Comparison of ENCODE assay signal across 19 cellular contexts in the genomic region with DNA sequence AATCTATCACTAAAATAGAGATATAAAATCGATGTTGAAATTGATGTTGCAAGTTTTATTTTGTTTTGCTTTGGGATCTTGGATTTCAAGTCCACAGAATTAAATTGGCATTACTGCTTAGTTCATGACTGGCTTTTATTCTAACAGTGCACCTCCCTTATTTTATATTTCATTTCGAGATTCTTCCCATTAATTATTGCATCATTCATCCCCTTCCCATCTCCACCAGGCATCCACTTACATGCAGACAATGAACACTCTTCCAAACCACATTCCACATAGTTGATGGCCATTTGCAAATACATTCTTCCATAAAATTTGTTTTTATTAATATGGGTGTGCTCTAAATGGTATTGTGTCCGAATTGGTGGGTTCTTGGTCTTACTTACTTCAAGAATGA. TPM values are rescaled to one million over a fixed set of nuclear protein-coding genes. Genes with fewer than 3 reads are reported as not detected.
DNase-seq lines count a peak whose midpoint lies in the region; ATAC-seq, FAIRE-seq and TF ChIP-seq lines count a peak whose summit lies in the region.
"Had no signal": no experiment of that assay in that cellular context is flagged by ENCODE, and none has a peak within 500 bp of the region (broad histone marks: within the 10 kb centered on the region; RNA-seq: fewer than 3 reads in every experiment).

No MANE protein-coding gene starts in this region.

- in situ Hi-C loops in HepG2 (cut with HindIII; ENCODE audit: extremely low pct_ligation_motif_present, low pct_unique_long_range_greater_than_20kb): no loop called here

- H3K4me1 ChIP-seq in HepG2 (ENCODE audit: insufficient read depth, low read length): no peaks in the 10 kb centered on the region
- H3K4me1 ChIP-seq in right lobe of liver: no peaks in the 10 kb centered on the region
- no peaks in the 10 kb centered on the region for H3K4me1 ChIP-seq in astrocyte (ENCODE audit: insufficient read depth, low read length)
- no peaks in the 10 kb centered on the region for H3K4me1 ChIP-seq in hepatocyte (ENCODE audit: insufficient read depth)
- H3K4me1 ChIP-seq: BLaER1 had no signal

- no peak overlapping the region for H3K4me3 Mint-ChIP-seq in astrocyte (ENCODE audit: unreplicated experiment)
- H3K4me3 Mint-ChIP-seq: CD14-positive monocyte; CD4-positive, alpha-beta memory T cell; H9 had no signal

- no peaks in the 10 kb centered on the region for H3K27me3 ChIP-seq in HepG2 (ENCODE audit: control insufficient read depth in 1 of 2, insufficient read depth in 2 of 2, low read length in 2 of 2)
- no peaks in the 10 kb centered on the region for H3K27me3 ChIP-seq in right lobe of liver
- no peaks in the 10 kb centered on the region for H3K27me3 ChIP-seq in astrocyte (ENCODE audit: insufficient read depth, low read length)
- H3K27me3 ChIP-seq in hepatocyte: no peaks in the 10 kb centered on the region
- H3K27me3 ChIP-seq: BLaER1 had no signal

- POLR2A ChIA-PET in HepG2 (lab: Yijun Ruan, JAX): no interaction called here

- TF ChIP-seq RAD21 in HepG2 (CRISPR knock-in tag; IDR thresholded peaks at IDR 0.05): no peak

- H3K9me2 ChIP-seq in hepatocyte (replicated peaks; ENCODE audit: insufficient read depth): no peaks in the 10 kb centered on the region

- CTCF ChIA-PET in HepG2 (lab: Yijun Ruan, JAX; ENCODE audit: low intra/inter-chr PET ratio, low total read pairs): no interaction called here

- H3K4me3 ChIP-seq in HepG2 (replicated peaks in 1 of 3; ENCODE audit: insufficient read depth in 1 of 3, low read depth in 2 of 3, low read length in 3 of 3) (no peak overlapping the region), right lobe of liver (no peak overlapping the region), astrocyte (ENCODE audit: insufficient read depth, low read depth, low read length) (no peak overlapping the region), hepatocyte (no peak overlapping the region)
- H3K4me3 ChIP-seq: BLaER1 had no signal

- no peaks in the 10 kb centered on the region for H3K27me3 Mint-ChIP-seq in astrocyte (ENCODE audit: low read depth, unreplicated experiment)

- no TSS peak for BruUV-seq in HepG2 (replicated peaks; lab: Mats Ljungman, UMichigan)

- H3K4me1 Mint-ChIP-seq in astrocyte (ENCODE audit: low read depth, unreplicated experiment): peaks cover 7% of the 10 kb centered on the region
- H3K4me1 Mint-ChIP-seq: CD4-positive, alpha-beta memory T cell had no signal

- H3K36me3 Mint-ChIP-seq in astrocyte (ENCODE audit: low read depth, unreplicated experiment): no peaks in the 10 kb centered on the region
- H3K36me3 Mint-ChIP-seq: CD14-positive monocyte; CD4-positive, alpha-beta memory T cell had no signal

- H3K27ac ChIP-seq in HepG2 (ENCODE audit: extremely low read length, insufficient read depth, low read length) (no peak overlapping the region), right lobe of liver (no peak overlapping the region), astrocyte (ENCODE audit: low read depth, low read length) (no peak overlapping the region), hepatocyte (no peak overlapping the region)
- H3K27ac ChIP-seq: BLaER1 had no signal

- H3K4me2 ChIP-seq in HepG2 (ENCODE audit: low read depth, low read length) (no peak overlapping the region), astrocyte (ENCODE audit: low read length) (no peak overlapping the region), hepatocyte (peak overlapping the region; percentile 4)
- H3K4me2 ChIP-seq: BLaER1 had no signal

- H3K36me3 ChIP-seq in HepG2 (replicated peaks in 1 of 2; ENCODE audit: control insufficient read depth in 1 of 2, insufficient read depth in 2 of 2, low read length in 2 of 2) (no peaks in the 10 kb centered on the region), right lobe of liver (no peaks in the 10 kb centered on the region), astrocyte (ENCODE audit: insufficient read depth, low read length) (no peaks in the 10 kb centered on the region), hepatocyte (replicated peaks; ENCODE audit: insufficient read depth, low read depth) (no peaks in the 10 kb centered on the region)
- H3K36me3 ChIP-seq: BLaER1 had no signal

- peaks cover 12% of the 10 kb centered on the region for H3K9me3 Mint-ChIP-seq in astrocyte (ENCODE audit: unreplicated experiment)

- H3K9ac ChIP-seq in HepG2 (ENCODE audit: insufficient read depth, low read depth, low read length) (no peak overlapping the region), astrocyte (ENCODE audit: low read length) (no peak overlapping the region)
- H3K9ac ChIP-seq: BLaER1 had no signal

- FAIRE-seq in HepG2 (lab: Jason Lieb, UNC): no peak
- no peak for FAIRE-seq in astrocyte (lab: Jason Lieb, UNC)
- FAIRE-seq: GM12892, GM18507 had no signal

- DNase-seq in HepG2 (ENCODE audit: low spot score) (no peak), right lobe of liver (no peak), astrocyte (ENCODE audit: low read depth) (no peak), hepatocyte (ENCODE audit: low spot score) (no peak), SHP77 (lab: John Stamatoyannopoulos, UW) (no peak)
- DNase-seq: 8988T; Calu3; CD4-positive, alpha-beta memory T cell; GDM1; GOT3; H9; KBM-7 had no signal

- TF ChIP-seq EP300 in HepG2 (IDR thresholded peaks at IDR 0.05; ENCODE audit: low read depth in 2 of 2, low read length in 2 of 2): no peak
- no peak for TF ChIP-seq EP300 in HepG2 (CRISPR knock-in tag; IDR thresholded peaks at IDR 0.05; ENCODE audit: borderline replicate concordance)

- H3K27ac Mint-ChIP-seq in astrocyte (ENCODE audit: unreplicated experiment): peak overlapping the region; percentile 38
- H3K27ac Mint-ChIP-seq: CD4-positive, alpha-beta memory T cell had no signal

- H3K9me3 ChIP-seq in HepG2 (ENCODE audit: low read length) (no peaks in the 10 kb centered on the region), right lobe of liver (no peaks in the 10 kb centered on the region), astrocyte (ENCODE audit: insufficient read depth, low read depth, low read length) (no peaks in the 10 kb centered on the region), hepatocyte (ENCODE audit: low read depth) (no peaks in the 10 kb centered on the region)

- no peak for TF ChIP-seq CTCF in HepG2 (CRISPR knock-in tag; IDR thresholded peaks at IDR 0.05)
- no peak for TF ChIP-seq CTCF in right lobe of liver (IDR thresholded peaks at IDR 0.05)
- no peak for TF ChIP-seq CTCF in astrocyte (IDR thresholded peaks at IDR 0.05; ENCODE audit: insufficient read depth, low read depth, low read length)
- no peak for TF ChIP-seq CTCF in hepatocyte (IDR thresholded peaks at IDR 0.05; ENCODE audit: poor library complexity)

- H4K20me1 ChIP-seq in HepG2 (ENCODE audit: insufficient read depth, low read length) (no peaks in the 10 kb centered on the region), astrocyte (ENCODE audit: insufficient read depth, low read length) (no peaks in the 10 kb centered on the region), hepatocyte (ENCODE audit: insufficient read depth, poor library complexity, severe bottlenecking) (no peaks in the 10 kb centered on the region)
- H4K20me1 ChIP-seq: BLaER1 had no signal

- no peak for TF ChIP-seq POLR2A in HepG2 (IDR thresholded peaks at IDR 0.05; ENCODE audit: insufficient read depth in 1 of 2, low read depth in 2 of 2, low read length in 2 of 2)
- TF ChIP-seq POLR2A in right lobe of liver (IDR thresholded peaks at IDR 0.05): no peak

- ATAC-seq in HepG2 (no peak), right lobe of liver (no peak), HG03280 (IDR thresholded peaks at IDR 0.05; ENCODE audit: unreplicated experiment) (no peak), HG02840 (IDR thresholded peaks at IDR 0.05; ENCODE audit: low FRiP score, unreplicated experiment) (no peak)

- intact Hi-C loops in HepG2 (cut with micrococcal nuclease; ENCODE audit: unreplicated experiment): no loop called here
- intact Hi-C loops in right lobe of liver (cut with DNase I): no loop called here

- WGBS in HepG2 (ENCODE audit: low lambda C conversion rate): 3% methylated on average over 3 of the region's 3 CpGs
- 41% methylated on average over 3 of the region's 3 CpGs for whole genome bisulfite sequencing in right lobe of liver (ENCODE audit: insufficient coverage, low coverage, low lambda C conversion rate, missing lambda C conversion rate)
- 84% methylated on average over 3 of the region's 3 CpGs for WGBS in hepatocyte (ENCODE audit: low lambda C conversion rate, missing lambda C conversion rate)

- no peaks in the 10 kb centered on the region for H3K79me2 ChIP-seq in HepG2 (ENCODE audit: insufficient read depth, low read length)
- no peaks in the 10 kb centered on the region for H3K79me2 ChIP-seq in astrocyte (ENCODE audit: insufficient read depth, low read length)
- H3K79me2 ChIP-seq in hepatocyte: no peaks in the 10 kb centered on the region

- H2AFZ ChIP-seq in HepG2 (ENCODE audit: low read length) (no peak overlapping the region), astrocyte (ENCODE audit: low read depth, low read length) (no peak overlapping the region), hepatocyte (no peak overlapping the region)

TF ChIP-seq in HepG2, 621 proteins besides CTCF, POLR2A, EP300 and RAD21 (continues in another document):
- TF ChIP-seq FLYWCH1 (CRISPR knock-in tag; IDR thresholded peaks at IDR 0.05): no peak

RNA-seq across cellular contexts. Expression of gene SCIN, which starts 15.7 kb away (rescaled TPM):
- total RNA-seq in HepG2 (2016; rRNA removed; fragmentation: Illumina TruSeq; extraction: Trizol): not detected in 2 replicates
- not detected in 2 replicates for total RNA-seq in HepG2 (2016; cell fraction: cytosol; rRNA removed; fragmentation: Illumina TruSeq; extraction: Trizol; ENCODE audit: low read depth)
- not detected in 2 replicates for total RNA-seq in HepG2 (2016; cell fraction: insoluble cytoplasmic fraction; rRNA removed; fragmentation: Illumina TruSeq; extraction: Trizol)
- total RNA-seq in HepG2 (2016; cell fraction: membrane; rRNA removed; fragmentation: Illumina TruSeq; extraction: Trizol): not detected in 2 replicates
- not detected in 2 replicates for total RNA-seq in HepG2 (2016; cell fraction: nucleus; rRNA removed; fragmentation: Illumina TruSeq; extraction: Trizol)
- not detected in 2 replicates for polyA plus RNA-seq in HepG2 (2011; rRNA removed)
- not detected in 2 replicates for polyA plus RNA-seq in HepG2 (2011; cell fraction: cytosol; rRNA removed)
- polyA plus RNA-seq in HepG2 (2011; cell fraction: nucleus; rRNA removed): not detected in 2 replicates
- polyA plus RNA-seq in HepG2 (2012): not detected in 2 replicates
- polyA plus RNA-seq in HepG2 (2016; cell fraction: cytosol; fragmentation: Illumina TruSeq; extraction: Trizol; ENCODE audit: low read depth): not detected in 2 replicates
- not detected in 2 replicates for polyA plus RNA-seq in HepG2 (2016; cell fraction: insoluble cytoplasmic fraction; fragmentation: Illumina TruSeq; extraction: Trizol; ENCODE audit: low read depth)
- polyA plus RNA-seq in HepG2 (2016; cell fraction: membrane; fragmentation: Illumina TruSeq; extraction: Trizol; ENCODE audit: low read depth): not detected in 2 replicates
- polyA plus RNA-seq in HepG2 (2016; cell fraction: nucleus; fragmentation: Illumina TruSeq; extraction: Trizol; ENCODE audit: insufficient read depth, low read depth): not detected in 2 replicates
- 0.05 TPM in 1 of 2 replicates, not detected in the other for polyA minus RNA-seq in HepG2 (2011; rRNA and poly(A)+ RNA removed; ENCODE audit: low replicate concordance)
- not detected in 2 replicates for polyA minus RNA-seq in HepG2 (2011; cell fraction: cytosol; rRNA and poly(A)+ RNA removed)
- polyA minus RNA-seq in HepG2 (2011; cell fraction: nucleus; rRNA and poly(A)+ RNA removed): 0.26 TPM in 1 of 2 replicates, not detected in the other
- total RNA-seq in right lobe of liver: under 1 TPM in 3 of 6 experiments, not detected in 3; 0.06 to 0.20 (median 0.18) TPM
- 0.27 TPM in 1 of 2 replicates, not detected in the other for total RNA-seq in astrocyte
- 3.7 and 6.7 TPM in 2 replicates for total RNA-seq in hepatocyte
- 4.4 and 6.3 TPM in 2 replicates for polyA plus RNA-seq in hepatocyte
- polyA plus RNA-seq: AG04450, CD14-positive monocyte had no signal
